25 cellular contexts compared by ENCODE assay signal in genomic region chr9:38720083-38720755, GRCh38. TPM values are rescaled to one million over a fixed set of nuclear protein-coding genes. Genes with fewer than 3 reads are reported as not detected.
"Had no signal": no experiment of that assay in that cellular context is flagged by ENCODE, and none has a peak within 500 bp of the region (broad histone marks: within the 10 kb centered on the region; RNA-seq: fewer than 3 reads in every experiment).

Gene FAM240B, minus strand, starts transcription at chr9:38720133. Its CDS starts 16,134 bp downstream, at chr9:38703999.

- H3K9me3 ChIP-seq: gastroesophageal sphincter, heart right ventricle, lower lobe of right lung, tibial nerve had no signal

- H3K36me3 ChIP-seq: gastroesophageal sphincter, heart right ventricle, lower lobe of right lung, tibial nerve had no signal

- H3K4me1 Mint-ChIP-seq: activated CD4-positive, alpha-beta memory T cell treated with anti-CD3 and anti-CD28 coated beads, Interleukin-2, amount 10 ng/mL, durations not matched to agents 7 days and 5 days; activated CD8-positive, alpha-beta memory T cell treated with anti-CD3 and anti-CD28 coated beads, Interleukin-2, amount 10 ng/mL, durations not matched to agents 7 days and 5 days; activated naive CD8-positive, alpha-beta T cell treated with anti-CD3 and anti-CD28 coated beads, Interleukin-2, amount 10 ng/mL, durations not matched to agents 7 days and 5 days; endodermal cell; immature natural killer cell; natural killer cell had no signal

- H3K36me3 Mint-ChIP-seq: activated CD8-positive, alpha-beta memory T cell treated with anti-CD3 and anti-CD28 coated beads, Interleukin-2, amount 10 ng/mL, durations not matched to agents 7 days and 5 days; activated naive CD8-positive, alpha-beta T cell treated with anti-CD3 and anti-CD28 coated beads, Interleukin-2, amount 10 ng/mL, durations not matched to agents 7 days and 5 days; brain; immature natural killer cell; natural killer cell had no signal

- H3K27ac Mint-ChIP-seq: activated CD4-positive, alpha-beta memory T cell treated with anti-CD3 and anti-CD28 coated beads, Interleukin-2, amount 10 ng/mL, durations not matched to agents 7 days and 5 days; activated CD8-positive, alpha-beta memory T cell treated with anti-CD3 and anti-CD28 coated beads, Interleukin-2, amount 10 ng/mL, durations not matched to agents 7 days and 5 days; activated naive CD8-positive, alpha-beta T cell treated with anti-CD3 and anti-CD28 coated beads, Interleukin-2, amount 10 ng/mL, durations not matched to agents 7 days and 5 days; activated T-helper 2 cell treated with anti-CD3 and anti-CD28 coated beads, Interferon-gamma antibody, Interleukin-2, Interleukin-4, amounts not matched to agents 10 μg/mL and 5 μg/mL and 100 μg/mL, durations not matched to agents 14 hours and 24 hours and 36 hours; brain; endodermal cell; immature natural killer cell; natural killer cell; stimulated activated naive CD8-positive, alpha-beta T cell treated with anti-CD3 and anti-CD28 coated beads, Interleukin-15, Interleukin-2, amounts not matched to agents 100 ng/mL and 50 ng/mL, for 24 hours had no signal

- H3K4me3 Mint-ChIP-seq: activated CD4-positive, alpha-beta memory T cell treated with anti-CD3 and anti-CD28 coated beads, Interleukin-2, amount 10 ng/mL, durations not matched to agents 7 days and 5 days; activated CD8-positive, alpha-beta memory T cell treated with anti-CD3 and anti-CD28 coated beads, Interleukin-2, amount 10 ng/mL, durations not matched to agents 7 days and 5 days; activated naive CD8-positive, alpha-beta T cell treated with anti-CD3 and anti-CD28 coated beads, Interleukin-2, amount 10 ng/mL, durations not matched to agents 7 days and 5 days; brain; endodermal cell; immature natural killer cell; natural killer cell; stimulated activated naive CD8-positive, alpha-beta T cell treated with anti-CD3 and anti-CD28 coated beads, Interleukin-15, Interleukin-2, amounts not matched to agents 100 ng/mL and 50 ng/mL, for 24 hours had no signal

- H3K9ac ChIP-seq: parathyroid adenoma had no signal

- H3K4me3 ChIP-seq: dorsolateral prefrontal cortex, gastroesophageal sphincter, heart right ventricle, lower lobe of right lung, skin epidermis, tibial nerve had no signal

- ATAC-seq: activated CD8-positive, alpha-beta memory T cell treated with anti-CD3 and anti-CD28 coated beads, Interleukin-2, amount 10 ng/mL, durations not matched to agents 7 days and 5 days; gastroesophageal sphincter; heart right ventricle; left cardiac atrium; lower lobe of right lung; natural killer cell had no signal

- H3K27me3 Mint-ChIP-seq: activated CD4-positive, alpha-beta memory T cell treated with anti-CD3 and anti-CD28 coated beads, Interleukin-2, amount 10 ng/mL, durations not matched to agents 7 days and 5 days; activated CD8-positive, alpha-beta memory T cell treated with anti-CD3 and anti-CD28 coated beads, Interleukin-2, amount 10 ng/mL, durations not matched to agents 7 days and 5 days had no signal

- H3K27ac ChIP-seq: dorsolateral prefrontal cortex, epithelial cell of prostate, gastroesophageal sphincter, heart right ventricle, lower lobe of right lung, parathyroid adenoma, skin epidermis, tibial nerve had no signal

- H3K79me2 ChIP-seq: parathyroid adenoma had no signal

- DNase-seq: activated CD4-positive, alpha-beta memory T cell treated with anti-CD3 and anti-CD28 coated beads, Interleukin-2, amount 10 ng/mL, durations not matched to agents 7 days and 5 days; activated CD4-positive, alpha-beta T cell treated with anti-CD3 and anti-CD28 coated beads for 48 hours; activated CD4-positive, CD25-positive, alpha-beta regulatory T cell; activated CD8-positive, alpha-beta memory T cell treated with anti-CD3 and anti-CD28 coated beads, Interleukin-2, amount 10 ng/mL, durations not matched to agents 7 days and 5 days; activated naive CD4-positive, alpha-beta T cell treated with Interleukin-2 at 50 U/mL for 16 hours; activated naive CD8-positive, alpha-beta T cell treated with anti-CD3 and anti-CD28 coated beads, Interleukin-2, amount 10 ng/mL, durations not matched to agents 7 days and 5 days; central memory CD4-positive, alpha-beta T cell; dorsolateral prefrontal cortex; endodermal cell; heart right ventricle; immature natural killer cell; left cardiac atrium; lower lobe of right lung; natural killer cell; stimulated activated CD4-positive, alpha-beta T cell treated with anti-CD3 and anti-CD28 coated beads, Interleukin-2, amount 100 ng/mL, for 48 hours; T1000 had no signal

- H3K9me3 Mint-ChIP-seq: activated CD4-positive, alpha-beta memory T cell treated with anti-CD3 and anti-CD28 coated beads, Interleukin-2, amount 10 ng/mL, durations not matched to agents 7 days and 5 days; activated naive CD8-positive, alpha-beta T cell treated with anti-CD3 and anti-CD28 coated beads, Interleukin-2, amount 10 ng/mL, durations not matched to agents 7 days and 5 days; activated T-helper 2 cell treated with anti-CD3 and anti-CD28 coated beads, Interferon-gamma antibody, Interleukin-2, Interleukin-4, amounts not matched to agents 10 μg/mL and 5 μg/mL and 100 μg/mL, durations not matched to agents 14 hours and 24 hours and 36 hours; endodermal cell; natural killer cell; stimulated activated naive CD8-positive, alpha-beta T cell treated with anti-CD3 and anti-CD28 coated beads, Interleukin-15, Interleukin-2, amounts not matched to agents 100 ng/mL and 50 ng/mL, for 24 hours had no signal

- H3K4me1 ChIP-seq: gastroesophageal sphincter, heart right ventricle, lower lobe of right lung, parathyroid adenoma had no signal

- H3K27me3 ChIP-seq: dorsolateral prefrontal cortex, gastroesophageal sphincter, heart right ventricle, tibial nerve had no signal

- H2AFZ ChIP-seq: parathyroid adenoma had no signal

RNA-seq across cellular contexts. Expression of gene FAM240B, which starts in this region (rescaled TPM):
- total RNA-seq: activated CD4-positive, alpha-beta memory T cell treated with anti-CD3 and anti-CD28 coated beads, Interleukin-2, amount 10 ng/mL, durations not matched to agents 7 days and 5 days; activated CD8-positive, alpha-beta memory T cell treated with anti-CD3 and anti-CD28 coated beads, Interleukin-2, amount 10 ng/mL, durations not matched to agents 7 days and 5 days; activated naive CD8-positive, alpha-beta T cell treated with anti-CD3 and anti-CD28 coated beads, Interleukin-2, amount 10 ng/mL, durations not matched to agents 7 days and 5 days; activated T-helper 2 cell treated with anti-CD3 and anti-CD28 coated beads, Interferon-gamma antibody, Interleukin-2, Interleukin-4, amounts not matched to agents 10 μg/mL and 5 μg/mL and 100 μg/mL, durations not matched to agents 14 hours and 24 hours and 36 hours; dorsolateral prefrontal cortex; endodermal cell; gastroesophageal sphincter; heart right ventricle; left cardiac atrium; lower lobe of right lung; natural killer cell; T-helper 1 cell treated with Interleukin-12 subunit alpha and Interleukin-12 subunit beta and Interleukin-4 antibody, amounts not matched to agents 30 ng/mL and 1 ng/mL, for 36 hours; tibial nerve had no signal
- polyA plus RNA-seq: heart right ventricle, immature natural killer cell had no signal
